1 cellular context compared by ENCODE assay signal in the genomic region with DNA sequence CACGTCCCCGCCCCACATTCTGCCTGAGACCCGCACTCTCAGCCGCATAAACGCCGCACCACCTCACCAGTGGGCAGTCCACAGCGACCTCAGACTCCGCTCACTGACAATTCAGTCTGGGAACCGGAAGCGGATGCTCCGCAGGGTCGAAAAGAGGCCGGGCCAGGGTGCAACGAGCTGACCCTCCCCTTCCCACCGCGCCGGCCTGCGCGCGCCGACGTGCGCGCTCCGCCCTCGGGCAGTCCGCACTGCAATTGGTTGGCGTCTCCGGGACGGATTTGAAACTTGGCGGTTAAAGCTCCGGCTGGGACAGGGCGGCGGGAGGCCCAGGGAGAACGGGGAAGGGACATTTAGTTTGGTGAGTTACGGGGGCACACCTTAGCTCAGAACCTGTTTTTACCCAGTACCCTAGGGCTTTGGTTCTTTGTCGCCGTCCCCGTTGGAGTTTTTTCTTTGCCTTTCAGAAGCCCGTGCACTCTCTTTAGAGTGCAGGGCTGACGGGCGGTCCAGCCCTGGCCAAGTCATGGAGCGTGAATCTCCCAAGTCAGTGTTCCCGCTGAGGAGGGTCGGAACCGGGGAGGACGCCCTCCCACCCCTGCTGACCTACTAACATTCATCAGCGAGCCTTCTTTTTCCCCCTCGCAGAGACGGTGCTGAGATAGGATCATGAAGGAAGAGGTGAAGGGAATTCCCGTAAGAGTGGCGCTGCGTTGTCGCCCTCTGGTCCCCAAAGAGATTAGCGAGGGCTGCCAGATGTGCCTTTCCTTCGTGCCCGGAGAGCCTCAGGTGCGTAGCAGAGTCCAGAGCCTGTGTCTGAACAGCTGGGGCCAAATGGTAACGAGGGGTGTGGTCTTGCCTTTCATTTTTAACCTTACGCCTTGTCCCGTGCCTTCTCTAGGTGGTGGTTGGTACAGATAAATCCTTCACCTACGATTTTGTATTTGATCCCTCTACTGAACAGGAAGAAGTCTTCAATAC.
TF ChIP-seq lines count a peak whose summit lies in the region.

A gene with protein sequence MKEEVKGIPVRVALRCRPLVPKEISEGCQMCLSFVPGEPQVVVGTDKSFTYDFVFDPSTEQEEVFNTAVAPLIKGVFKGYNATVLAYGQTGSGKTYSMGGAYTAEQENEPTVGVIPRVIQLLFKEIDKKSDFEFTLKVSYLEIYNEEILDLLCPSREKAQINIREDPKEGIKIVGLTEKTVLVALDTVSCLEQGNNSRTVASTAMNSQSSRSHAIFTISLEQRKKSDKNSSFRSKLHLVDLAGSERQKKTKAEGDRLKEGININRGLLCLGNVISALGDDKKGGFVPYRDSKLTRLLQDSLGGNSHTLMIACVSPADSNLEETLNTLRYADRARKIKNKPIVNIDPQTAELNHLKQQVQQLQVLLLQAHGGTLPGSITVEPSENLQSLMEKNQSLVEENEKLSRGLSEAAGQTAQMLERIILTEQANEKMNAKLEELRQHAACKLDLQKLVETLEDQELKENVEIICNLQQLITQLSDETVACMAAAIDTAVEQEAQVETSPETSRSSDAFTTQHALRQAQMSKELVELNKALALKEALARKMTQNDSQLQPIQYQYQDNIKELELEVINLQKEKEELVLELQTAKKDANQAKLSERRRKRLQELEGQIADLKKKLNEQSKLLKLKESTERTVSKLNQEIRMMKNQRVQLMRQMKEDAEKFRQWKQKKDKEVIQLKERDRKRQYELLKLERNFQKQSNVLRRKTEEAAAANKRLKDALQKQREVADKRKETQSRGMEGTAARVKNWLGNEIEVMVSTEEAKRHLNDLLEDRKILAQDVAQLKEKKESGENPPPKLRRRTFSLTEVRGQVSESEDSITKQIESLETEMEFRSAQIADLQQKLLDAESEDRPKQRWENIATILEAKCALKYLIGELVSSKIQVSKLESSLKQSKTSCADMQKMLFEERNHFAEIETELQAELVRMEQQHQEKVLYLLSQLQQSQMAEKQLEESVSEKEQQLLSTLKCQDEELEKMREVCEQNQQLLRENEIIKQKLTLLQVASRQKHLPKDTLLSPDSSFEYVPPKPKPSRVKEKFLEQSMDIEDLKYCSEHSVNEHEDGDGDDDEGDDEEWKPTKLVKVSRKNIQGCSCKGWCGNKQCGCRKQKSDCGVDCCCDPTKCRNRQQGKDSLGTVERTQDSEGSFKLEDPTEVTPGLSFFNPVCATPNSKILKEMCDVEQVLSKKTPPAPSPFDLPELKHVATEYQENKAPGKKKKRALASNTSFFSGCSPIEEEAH (plus strand): TSS at position 312 of the 978 bp plus-strand sequence. CDS start 355 bp downstream, at position 667.
Gene PDZD11 (minus strand): TSS at position 135 of the 978 bp plus-strand sequence. CDS start 586 bp downstream, outside the sequence.

TF ChIP-seq in K562, 482 proteins besides CTCF, POLR2A, EP300 and RAD21 (continued from another document and continues in another):
- no peak for TF ChIP-seq U2AF2 (optimal IDR thresholded peaks at IDR 0.05; ENCODE audit: low read depth, low read length)
- no peak for TF ChIP-seq FOXK2 (conservative IDR thresholded peaks at IDR 0.05 in 1 of 2, IDR thresholded peaks at IDR 0.05 in 1 of 2; ENCODE audit: low read depth in 2 of 2)
- no peak for TF ChIP-seq MBD1 (CRISPR knock-in tag; IDR thresholded peaks at IDR 0.05)
- TF ChIP-seq ZC3H4 (CRISPR knock-in tag; IDR thresholded peaks at IDR 0.05; ENCODE audit: borderline replicate concordance), result no peak
- TF ChIP-seq, protein P1, sequence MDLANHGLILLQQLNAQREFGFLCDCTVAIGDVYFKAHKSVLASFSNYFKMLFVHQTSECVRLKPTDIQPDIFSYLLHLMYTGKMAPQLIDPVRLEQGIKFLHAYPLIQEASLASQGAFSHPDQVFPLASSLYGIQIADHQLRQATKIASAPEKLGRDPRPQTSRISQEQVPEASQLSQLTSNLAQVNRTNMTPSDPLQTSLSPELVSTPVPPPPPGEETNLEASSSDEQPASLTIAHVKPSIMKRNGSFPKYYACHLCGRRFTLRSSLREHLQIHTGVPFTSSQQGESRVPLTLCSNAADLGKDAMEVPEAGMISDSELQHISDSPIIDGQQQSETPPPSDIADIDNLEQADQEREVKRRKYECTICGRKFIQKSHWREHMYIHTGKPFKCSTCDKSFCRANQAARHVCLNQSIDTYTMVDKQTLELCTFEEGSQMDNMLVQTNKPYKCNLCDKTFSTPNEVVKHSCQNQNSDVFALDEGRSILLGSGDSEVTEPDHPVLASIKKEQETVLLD (IDR thresholded peaks at IDR 0.05), result peak; percentile 61; the same call in 1 of the 2 replicates
- TF ChIP-seq HMG20B (CRISPR knock-in tag; IDR thresholded peaks at IDR 0.05), result no peak
- no peak for TF ChIP-seq NR0B1 (IDR thresholded peaks at IDR 0.05; ENCODE audit: partially characterized antibody)
- no peak for TF ChIP-seq CHD2 (IDR thresholded peaks at IDR 0.05; ENCODE audit: low read depth, low read length)
- TF ChIP-seq, protein P2, sequence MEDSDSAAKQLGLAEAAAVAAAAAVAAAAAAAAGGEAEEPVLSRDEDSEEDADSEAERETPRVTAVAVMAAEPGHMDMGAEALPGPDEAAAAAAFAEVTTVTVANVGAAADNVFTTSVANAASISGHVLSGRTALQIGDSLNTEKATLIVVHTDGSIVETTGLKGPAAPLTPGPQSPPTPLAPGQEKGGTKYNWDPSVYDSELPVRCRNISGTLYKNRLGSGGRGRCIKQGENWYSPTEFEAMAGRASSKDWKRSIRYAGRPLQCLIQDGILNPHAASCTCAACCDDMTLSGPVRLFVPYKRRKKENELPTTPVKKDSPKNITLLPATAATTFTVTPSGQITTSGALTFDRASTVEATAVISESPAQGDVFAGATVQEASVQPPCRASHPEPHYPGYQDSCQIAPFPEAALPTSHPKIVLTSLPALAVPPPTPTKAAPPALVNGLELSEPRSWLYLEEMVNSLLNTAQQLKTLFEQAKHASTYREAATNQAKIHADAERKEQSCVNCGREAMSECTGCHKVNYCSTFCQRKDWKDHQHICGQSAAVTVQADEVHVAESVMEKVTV (CRISPR knock-in tag; IDR thresholded peaks at IDR 0.05), result no peak
- peak; percentile 78; the same call in 1 of the 2 replicates for TF ChIP-seq PHF8 (IDR thresholded peaks at IDR 0.05; ENCODE audit: borderline replicate concordance, low read length)
- peak; percentile 30 to 87; a peak in 2 of 4 replicates for TF ChIP-seq SIN3A (IDR thresholded peaks at IDR 0.05; ENCODE audit: borderline replicate concordance in 2 of 2, control insufficient read depth in 1 of 2, low read depth in 2 of 2, low read length in 2 of 2)
- TF ChIP-seq NR2C1 (IDR thresholded peaks at IDR 0.05), result peak; percentile 92
- TF ChIP-seq NR2C1 (tag; IDR thresholded peaks at IDR 0.05), result peak; percentile 88
- TF ChIP-seq CREB1 (IDR thresholded peaks at IDR 0.05), result no peak
- 0 out of 2 replicates have a peak, but pooled peaks have one; percentile 38 for TF ChIP-seq CREB1 (CRISPR knock-in tag; IDR thresholded peaks at IDR 0.05)
- TF ChIP-seq SMARCE1 (IDR thresholded peaks at IDR 0.05), result no peak
- TF ChIP-seq E2F8 (IDR thresholded peaks at IDR 0.05; ENCODE audit: low read depth, partially characterized antibody), result no peak
- no peak for TF ChIP-seq TARDBP (IDR thresholded peaks at IDR 0.05)
- no peak for TF ChIP-seq IRF2 (CRISPR knock-in tag; IDR thresholded peaks at IDR 0.05)
- TF ChIP-seq, protein P3, sequence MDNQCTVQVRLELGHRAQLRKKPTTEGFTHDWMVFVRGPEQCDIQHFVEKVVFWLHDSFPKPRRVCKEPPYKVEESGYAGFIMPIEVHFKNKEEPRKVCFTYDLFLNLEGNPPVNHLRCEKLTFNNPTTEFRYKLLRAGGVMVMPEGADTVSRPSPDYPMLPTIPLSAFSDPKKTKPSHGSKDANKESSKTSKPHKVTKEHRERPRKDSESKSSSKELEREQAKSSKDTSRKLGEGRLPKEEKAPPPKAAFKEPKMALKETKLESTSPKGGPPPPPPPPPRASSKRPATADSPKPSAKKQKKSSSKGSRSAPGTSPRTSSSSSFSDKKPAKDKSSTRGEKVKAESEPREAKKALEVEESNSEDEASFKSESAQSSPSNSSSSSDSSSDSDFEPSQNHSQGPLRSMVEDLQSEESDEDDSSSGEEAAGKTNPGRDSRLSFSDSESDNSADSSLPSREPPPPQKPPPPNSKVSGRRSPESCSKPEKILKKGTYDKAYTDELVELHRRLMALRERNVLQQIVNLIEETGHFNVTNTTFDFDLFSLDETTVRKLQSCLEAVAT (IDR thresholded peaks at IDR 0.05), result no peak
- peak; percentile 59 for TF ChIP-seq ELF1 (tag; IDR thresholded peaks at IDR 0.05)
- no peak for TF ChIP-seq TCF15 (CRISPR knock-in tag; IDR thresholded peaks at IDR 0.05)
- TF ChIP-seq, protein P4, sequence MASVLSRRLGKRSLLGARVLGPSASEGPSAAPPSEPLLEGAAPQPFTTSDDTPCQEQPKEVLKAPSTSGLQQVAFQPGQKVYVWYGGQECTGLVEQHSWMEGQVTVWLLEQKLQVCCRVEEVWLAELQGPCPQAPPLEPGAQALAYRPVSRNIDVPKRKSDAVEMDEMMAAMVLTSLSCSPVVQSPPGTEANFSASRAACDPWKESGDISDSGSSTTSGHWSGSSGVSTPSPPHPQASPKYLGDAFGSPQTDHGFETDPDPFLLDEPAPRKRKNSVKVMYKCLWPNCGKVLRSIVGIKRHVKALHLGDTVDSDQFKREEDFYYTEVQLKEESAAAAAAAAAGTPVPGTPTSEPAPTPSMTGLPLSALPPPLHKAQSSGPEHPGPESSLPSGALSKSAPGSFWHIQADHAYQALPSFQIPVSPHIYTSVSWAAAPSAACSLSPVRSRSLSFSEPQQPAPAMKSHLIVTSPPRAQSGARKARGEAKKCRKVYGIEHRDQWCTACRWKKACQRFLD (CRISPR knock-in tag; IDR thresholded peaks at IDR 0.05), result no peak
- no peak for TF ChIP-seq ESRRB (CRISPR knock-in tag; IDR thresholded peaks at IDR 0.05; ENCODE audit: borderline replicate concordance)
- TF ChIP-seq SLC30A9 (CRISPR knock-in tag; IDR thresholded peaks at IDR 0.05), result no peak
- TF ChIP-seq DPF2 (IDR thresholded peaks at IDR 0.05), result no peak
- peak; percentile 97 for TF ChIP-seq E2F4 (CRISPR knock-in tag; IDR thresholded peaks at IDR 0.05; ENCODE audit: low read depth)
- peak; percentile 46; the same call in 1 of the 2 replicates for TF ChIP-seq SP1 (CRISPR knock-in tag; IDR thresholded peaks at IDR 0.05)
- TF ChIP-seq, protein P5, sequence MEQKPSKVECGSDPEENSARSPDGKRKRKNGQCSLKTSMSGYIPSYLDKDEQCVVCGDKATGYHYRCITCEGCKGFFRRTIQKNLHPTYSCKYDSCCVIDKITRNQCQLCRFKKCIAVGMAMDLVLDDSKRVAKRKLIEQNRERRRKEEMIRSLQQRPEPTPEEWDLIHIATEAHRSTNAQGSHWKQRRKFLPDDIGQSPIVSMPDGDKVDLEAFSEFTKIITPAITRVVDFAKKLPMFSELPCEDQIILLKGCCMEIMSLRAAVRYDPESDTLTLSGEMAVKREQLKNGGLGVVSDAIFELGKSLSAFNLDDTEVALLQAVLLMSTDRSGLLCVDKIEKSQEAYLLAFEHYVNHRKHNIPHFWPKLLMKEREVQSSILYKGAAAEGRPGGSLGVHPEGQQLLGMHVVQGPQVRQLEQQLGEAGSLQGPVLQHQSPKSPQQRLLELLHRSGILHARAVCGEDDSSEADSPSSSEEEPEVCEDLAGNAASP (IDR thresholded peaks at IDR 0.05), result no peak
- no peak for TF ChIP-seq KAT2B (IDR thresholded peaks at IDR 0.05; ENCODE audit: low read depth, low read length)
